In the genomic region with DNA sequence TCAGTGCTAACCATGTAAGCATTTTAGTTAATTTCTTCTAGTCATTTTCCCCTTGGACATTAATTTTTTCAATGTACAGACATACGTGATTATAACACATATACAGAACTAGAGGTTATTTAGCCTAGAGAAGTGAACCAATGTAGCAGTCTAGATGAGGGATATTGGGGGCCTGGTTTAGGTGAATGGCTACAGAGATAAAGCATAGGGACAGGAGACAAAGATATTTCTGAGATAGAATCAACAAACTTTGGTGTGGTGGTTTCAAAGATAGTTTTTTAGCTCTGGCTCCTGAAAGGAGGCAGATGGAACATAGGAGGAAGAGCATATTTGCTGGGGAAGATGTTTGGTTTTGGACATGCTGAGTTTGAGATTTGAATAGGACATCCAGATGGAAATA, we compare ENCODE assay signal across 1 cellular context.
TF ChIP-seq lines count a peak whose summit lies in the region.

No MANE protein-coding gene starts in this region.

TF ChIP-seq in K562, 482 proteins besides CTCF, POLR2A, EP300 and RAD21 (continued from another document):
- TF ChIP-seq, protein P1, sequence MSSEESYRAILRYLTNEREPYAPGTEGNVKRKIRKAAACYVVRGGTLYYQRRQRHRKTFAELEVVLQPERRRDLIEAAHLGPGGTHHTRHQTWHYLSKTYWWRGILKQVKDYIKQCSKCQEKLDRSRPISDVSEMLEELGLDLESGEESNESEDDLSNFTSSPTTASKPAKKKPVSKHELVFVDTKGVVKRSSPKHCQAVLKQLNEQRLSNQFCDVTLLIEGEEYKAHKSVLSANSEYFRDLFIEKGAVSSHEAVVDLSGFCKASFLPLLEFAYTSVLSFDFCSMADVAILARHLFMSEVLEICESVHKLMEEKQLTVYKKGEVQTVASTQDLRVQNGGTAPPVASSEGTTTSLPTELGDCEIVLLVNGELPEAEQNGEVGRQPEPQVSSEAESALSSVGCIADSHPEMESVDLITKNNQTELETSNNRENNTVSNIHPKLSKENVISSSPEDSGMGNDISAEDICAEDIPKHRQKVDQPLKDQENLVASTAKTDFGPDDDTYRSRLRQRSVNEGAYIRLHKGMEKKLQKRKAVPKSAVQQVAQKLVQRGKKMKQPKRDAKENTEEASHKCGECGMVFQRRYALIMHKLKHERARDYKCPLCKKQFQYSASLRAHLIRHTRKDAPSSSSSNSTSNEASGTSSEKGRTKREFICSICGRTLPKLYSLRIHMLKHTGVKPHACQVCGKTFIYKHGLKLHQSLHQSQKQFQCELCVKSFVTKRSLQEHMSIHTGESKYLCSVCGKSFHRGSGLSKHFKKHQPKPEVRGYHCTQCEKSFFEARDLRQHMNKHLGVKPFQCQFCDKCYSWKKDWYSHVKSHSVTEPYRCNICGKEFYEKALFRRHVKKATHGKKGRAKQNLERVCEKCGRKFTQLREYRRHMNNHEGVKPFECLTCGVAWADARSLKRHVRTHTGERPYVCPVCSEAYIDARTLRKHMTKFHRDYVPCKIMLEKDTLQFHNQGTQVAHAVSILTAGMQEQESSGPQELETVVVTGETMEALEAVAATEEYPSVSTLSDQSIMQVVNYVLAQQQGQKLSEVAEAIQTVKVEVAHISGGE (CRISPR knock-in tag; IDR thresholded peaks at IDR 0.05): no peak
- TF ChIP-seq DDX20 (tag; IDR thresholded peaks at IDR 0.05; ENCODE audit: low read depth) (no peak), ZNF217 (CRISPR knock-in tag; IDR thresholded peaks at IDR 0.05) (no peak), BMI1 (IDR thresholded peaks at IDR 0.05; ENCODE audit: low read length) (no peak), MTA2 (IDR thresholded peaks at IDR 0.05; ENCODE audit: low read depth) (0 out of 2 replicates have a peak, but pooled peaks have one; percentile 15), ZNF212 (CRISPR knock-in tag; IDR thresholded peaks at IDR 0.05) (no peak), CTBP1 (IDR thresholded peaks at IDR 0.05; ENCODE audit: borderline replicate concordance) (peak; percentile 33; the same call in 1 of the 2 replicates), HDGF (IDR thresholded peaks at IDR 0.05) (no peak), BRD4 (IDR thresholded peaks at IDR 0.05) (no peak), TSC22D4 (tag; IDR thresholded peaks at IDR 0.05) (no peak), HMG20A (CRISPR knock-in tag; conservative IDR thresholded peaks at IDR 0.05) (no peak), TBL1XR1 (IDR thresholded peaks at IDR 0.05; ENCODE audit: low read length in 2 of 2) (no peak), ZNF175 (CRISPR knock-in tag; IDR thresholded peaks at IDR 0.05; ENCODE audit: low read depth) (no peak), FOXJ3 (CRISPR knock-in tag; IDR thresholded peaks at IDR 0.05) (no peak), RCOR1 (IDR thresholded peaks at IDR 0.05; ENCODE audit: borderline replicate concordance in 1 of 2, low read depth in 2 of 2, low read length in 2 of 2) (peak in 1 of 2 experiments; percentile 49; a peak in 1 of 4 replicates), DIDO1 (tag; IDR thresholded peaks at IDR 0.05; ENCODE audit: low read depth) (no peak), SAFB2 (IDR thresholded peaks at IDR 0.05; ENCODE audit: borderline replicate concordance, low read depth, low read length, severe bottlenecking) (no peak), TRIM24 (IDR thresholded peaks at IDR 0.05) (0 out of 4 replicates have a peak, but pooled peaks of 1 of the 2 experiments have one; percentile 14), RBM15 (IDR thresholded peaks at IDR 0.05; ENCODE audit: insufficient read depth, low read length) (no peak), ZNF699 (CRISPR knock-in tag; IDR thresholded peaks at IDR 0.05; ENCODE audit: insufficient replicate concordance) (no peak), SMARCE1 (IDR thresholded peaks at IDR 0.05) (peak; percentile 50; the same call in 1 of the 2 replicates), HDAC6 (IDR thresholded peaks at IDR 0.05; ENCODE audit: low read depth, low read length) (no peak), POLR3G (IDR thresholded peaks at IDR 0.05; ENCODE audit: extremely low read depth, insufficient read length, insufficient replicate concordance) (no peak), PTTG1 (tag; IDR thresholded peaks at IDR 0.05; ENCODE audit: low read depth) (no peak), ZNF253 (CRISPR knock-in tag; conservative IDR thresholded peaks at IDR 0.05) (no peak), NCOR1 (IDR thresholded peaks at IDR 0.05) (peak; percentile 55), CBFA2T2 (conservative IDR thresholded peaks at IDR 0.05) (peak; percentile 67), SREBF2 (CRISPR knock-in tag; IDR thresholded peaks at IDR 0.05) (no peak), POLR2B (IDR thresholded peaks at IDR 0.05; ENCODE audit: low read depth, partially characterized antibody) (no peak), SIN3B (IDR thresholded peaks at IDR 0.05; ENCODE audit: low read depth) (no peak), POLR2G (IDR thresholded peaks at IDR 0.05; ENCODE audit: low read depth, low read length) (no peak), ZNF766 (CRISPR knock-in tag; conservative IDR thresholded peaks at IDR 0.05) (no peak), ZNF57 (CRISPR knock-in tag; IDR thresholded peaks at IDR 0.05) (no peak)
- TF ChIP-seq, protein P2, sequence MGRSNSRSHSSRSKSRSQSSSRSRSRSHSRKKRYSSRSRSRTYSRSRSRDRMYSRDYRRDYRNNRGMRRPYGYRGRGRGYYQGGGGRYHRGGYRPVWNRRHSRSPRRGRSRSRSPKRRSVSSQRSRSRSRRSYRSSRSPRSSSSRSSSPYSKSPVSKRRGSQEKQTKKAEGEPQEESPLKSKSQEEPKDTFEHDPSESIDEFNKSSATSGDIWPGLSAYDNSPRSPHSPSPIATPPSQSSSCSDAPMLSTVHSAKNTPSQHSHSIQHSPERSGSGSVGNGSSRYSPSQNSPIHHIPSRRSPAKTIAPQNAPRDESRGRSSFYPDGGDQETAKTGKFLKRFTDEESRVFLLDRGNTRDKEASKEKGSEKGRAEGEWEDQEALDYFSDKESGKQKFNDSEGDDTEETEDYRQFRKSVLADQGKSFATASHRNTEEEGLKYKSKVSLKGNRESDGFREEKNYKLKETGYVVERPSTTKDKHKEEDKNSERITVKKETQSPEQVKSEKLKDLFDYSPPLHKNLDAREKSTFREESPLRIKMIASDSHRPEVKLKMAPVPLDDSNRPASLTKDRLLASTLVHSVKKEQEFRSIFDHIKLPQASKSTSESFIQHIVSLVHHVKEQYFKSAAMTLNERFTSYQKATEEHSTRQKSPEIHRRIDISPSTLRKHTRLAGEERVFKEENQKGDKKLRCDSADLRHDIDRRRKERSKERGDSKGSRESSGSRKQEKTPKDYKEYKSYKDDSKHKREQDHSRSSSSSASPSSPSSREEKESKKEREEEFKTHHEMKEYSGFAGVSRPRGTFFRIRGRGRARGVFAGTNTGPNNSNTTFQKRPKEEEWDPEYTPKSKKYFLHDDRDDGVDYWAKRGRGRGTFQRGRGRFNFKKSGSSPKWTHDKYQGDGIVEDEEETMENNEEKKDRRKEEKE (IDR thresholded peaks at IDR 0.05; ENCODE audit: borderline replicate concordance in 1 of 2, control insufficient read depth in 1 of 2, low read depth in 2 of 2, low read length in 1 of 2): no peak
- TF ChIP-seq, protein P3, sequence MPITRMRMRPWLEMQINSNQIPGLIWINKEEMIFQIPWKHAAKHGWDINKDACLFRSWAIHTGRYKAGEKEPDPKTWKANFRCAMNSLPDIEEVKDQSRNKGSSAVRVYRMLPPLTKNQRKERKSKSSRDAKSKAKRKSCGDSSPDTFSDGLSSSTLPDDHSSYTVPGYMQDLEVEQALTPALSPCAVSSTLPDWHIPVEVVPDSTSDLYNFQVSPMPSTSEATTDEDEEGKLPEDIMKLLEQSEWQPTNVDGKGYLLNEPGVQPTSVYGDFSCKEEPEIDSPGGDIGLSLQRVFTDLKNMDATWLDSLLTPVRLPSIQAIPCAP (CRISPR knock-in tag; IDR thresholded peaks at IDR 0.05; ENCODE audit: borderline replicate concordance): no peak
- TF ChIP-seq, protein P4, sequence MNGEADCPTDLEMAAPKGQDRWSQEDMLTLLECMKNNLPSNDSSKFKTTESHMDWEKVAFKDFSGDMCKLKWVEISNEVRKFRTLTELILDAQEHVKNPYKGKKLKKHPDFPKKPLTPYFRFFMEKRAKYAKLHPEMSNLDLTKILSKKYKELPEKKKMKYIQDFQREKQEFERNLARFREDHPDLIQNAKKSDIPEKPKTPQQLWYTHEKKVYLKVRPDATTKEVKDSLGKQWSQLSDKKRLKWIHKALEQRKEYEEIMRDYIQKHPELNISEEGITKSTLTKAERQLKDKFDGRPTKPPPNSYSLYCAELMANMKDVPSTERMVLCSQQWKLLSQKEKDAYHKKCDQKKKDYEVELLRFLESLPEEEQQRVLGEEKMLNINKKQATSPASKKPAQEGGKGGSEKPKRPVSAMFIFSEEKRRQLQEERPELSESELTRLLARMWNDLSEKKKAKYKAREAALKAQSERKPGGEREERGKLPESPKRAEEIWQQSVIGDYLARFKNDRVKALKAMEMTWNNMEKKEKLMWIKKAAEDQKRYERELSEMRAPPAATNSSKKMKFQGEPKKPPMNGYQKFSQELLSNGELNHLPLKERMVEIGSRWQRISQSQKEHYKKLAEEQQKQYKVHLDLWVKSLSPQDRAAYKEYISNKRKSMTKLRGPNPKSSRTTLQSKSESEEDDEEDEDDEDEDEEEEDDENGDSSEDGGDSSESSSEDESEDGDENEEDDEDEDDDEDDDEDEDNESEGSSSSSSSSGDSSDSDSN (IDR thresholded peaks at IDR 0.05; ENCODE audit: borderline replicate concordance in 1 of 2, low read depth in 2 of 2, low read length in 2 of 2): no peak
- TF ChIP-seq, protein P5, sequence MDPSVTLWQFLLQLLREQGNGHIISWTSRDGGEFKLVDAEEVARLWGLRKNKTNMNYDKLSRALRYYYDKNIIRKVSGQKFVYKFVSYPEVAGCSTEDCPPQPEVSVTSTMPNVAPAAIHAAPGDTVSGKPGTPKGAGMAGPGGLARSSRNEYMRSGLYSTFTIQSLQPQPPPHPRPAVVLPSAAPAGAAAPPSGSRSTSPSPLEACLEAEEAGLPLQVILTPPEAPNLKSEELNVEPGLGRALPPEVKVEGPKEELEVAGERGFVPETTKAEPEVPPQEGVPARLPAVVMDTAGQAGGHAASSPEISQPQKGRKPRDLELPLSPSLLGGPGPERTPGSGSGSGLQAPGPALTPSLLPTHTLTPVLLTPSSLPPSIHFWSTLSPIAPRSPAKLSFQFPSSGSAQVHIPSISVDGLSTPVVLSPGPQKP (CRISPR knock-in tag; IDR thresholded peaks at IDR 0.05): no peak
- TF ChIP-seq, protein P6, sequence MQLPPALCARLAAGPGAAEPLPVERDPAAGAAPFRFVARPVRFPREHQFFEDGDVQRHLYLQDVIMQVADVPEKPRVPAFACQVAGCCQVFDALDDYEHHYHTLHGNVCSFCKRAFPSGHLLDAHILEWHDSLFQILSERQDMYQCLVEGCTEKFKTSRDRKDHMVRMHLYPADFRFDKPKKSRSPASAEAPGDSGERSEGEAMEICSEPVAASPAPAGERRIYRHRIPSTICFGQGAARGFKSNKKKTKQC (CRISPR knock-in tag; IDR thresholded peaks at IDR 0.05): no peak
- TF ChIP-seq, protein P7, sequence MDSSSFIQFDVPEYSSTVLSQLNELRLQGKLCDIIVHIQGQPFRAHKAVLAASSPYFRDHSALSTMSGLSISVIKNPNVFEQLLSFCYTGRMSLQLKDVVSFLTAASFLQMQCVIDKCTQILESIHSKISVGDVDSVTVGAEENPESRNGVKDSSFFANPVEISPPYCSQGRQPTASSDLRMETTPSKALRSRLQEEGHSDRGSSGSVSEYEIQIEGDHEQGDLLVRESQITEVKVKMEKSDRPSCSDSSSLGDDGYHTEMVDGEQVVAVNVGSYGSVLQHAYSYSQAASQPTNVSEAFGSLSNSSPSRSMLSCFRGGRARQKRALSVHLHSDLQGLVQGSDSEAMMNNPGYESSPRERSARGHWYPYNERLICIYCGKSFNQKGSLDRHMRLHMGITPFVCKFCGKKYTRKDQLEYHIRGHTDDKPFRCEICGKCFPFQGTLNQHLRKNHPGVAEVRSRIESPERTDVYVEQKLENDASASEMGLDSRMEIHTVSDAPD (CRISPR knock-in tag; IDR thresholded peaks at IDR 0.05): no peak
- TF ChIP-seq, protein P8, sequence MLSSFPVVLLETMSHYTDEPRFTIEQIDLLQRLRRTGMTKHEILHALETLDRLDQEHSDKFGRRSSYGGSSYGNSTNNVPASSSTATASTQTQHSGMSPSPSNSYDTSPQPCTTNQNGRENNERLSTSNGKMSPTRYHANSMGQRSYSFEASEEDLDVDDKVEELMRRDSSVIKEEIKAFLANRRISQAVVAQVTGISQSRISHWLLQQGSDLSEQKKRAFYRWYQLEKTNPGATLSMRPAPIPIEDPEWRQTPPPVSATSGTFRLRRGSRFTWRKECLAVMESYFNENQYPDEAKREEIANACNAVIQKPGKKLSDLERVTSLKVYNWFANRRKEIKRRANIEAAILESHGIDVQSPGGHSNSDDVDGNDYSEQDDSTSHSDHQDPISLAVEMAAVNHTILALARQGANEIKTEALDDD (IDR thresholded peaks at IDR 0.05): peak; percentile 45; the same call in 1 of the 2 replicates
TF ChIP-seq in K562: peak in this region for 25.
